ENCODE assay signal across 1 cellular context in genomic region chr17:6712058-6712853, GRCh38.
TF ChIP-seq lines count a peak whose summit lies in the region.

No MANE protein-coding gene starts in this region.

TF ChIP-seq in HepG2, 621 proteins besides CTCF, POLR2A, EP300 and RAD21 (continued from another document and continues in another):
- TF ChIP-seq ZNF407 (CRISPR knock-in tag; IDR thresholded peaks at IDR 0.05; ENCODE audit: not compliant biosample characterization) (no peak), BHLHE40 (IDR thresholded peaks at IDR 0.05; ENCODE audit: low read length) (no peak), HNRNPK (IDR thresholded peaks at IDR 0.05; ENCODE audit: low read depth, low read length, poor library complexity, severe bottlenecking) (no peak), HMGXB3 (CRISPR knock-in tag; IDR thresholded peaks at IDR 0.05; ENCODE audit: borderline replicate concordance) (0 out of 2 replicates have a peak, but pooled peaks have one; percentile 48), FOXP1 (IDR thresholded peaks at IDR 0.05) (no peak), FOXP1 (CRISPR knock-in tag; IDR thresholded peaks at IDR 0.05) (no peak), MXD3 (CRISPR knock-in tag; IDR thresholded peaks at IDR 0.05) (no peak), SIN3B (IDR thresholded peaks at IDR 0.05; ENCODE audit: low read length) (no peak), ZNF616 (CRISPR knock-in tag; IDR thresholded peaks at IDR 0.05; ENCODE audit: low read depth) (no peak), CSRNP1 (CRISPR knock-in tag; IDR thresholded peaks at IDR 0.05) (no peak), YEATS2 (CRISPR knock-in tag; IDR thresholded peaks at IDR 0.05; ENCODE audit: borderline replicate concordance) (no peak), ZBTB7B (CRISPR knock-in tag; IDR thresholded peaks at IDR 0.05) (peak; percentile 63; the same call in 1 of the 2 replicates), MED8 (CRISPR knock-in tag; IDR thresholded peaks at IDR 0.05; ENCODE audit: insufficient replicate concordance) (no peak), DR1 (CRISPR knock-in tag; IDR thresholded peaks at IDR 0.05) (no peak), ZSCAN31 (CRISPR knock-in tag; IDR thresholded peaks at IDR 0.05; ENCODE audit: low read depth) (no peak; the same call in 1 of the 2 replicates), GLI4 (CRISPR knock-in tag; IDR thresholded peaks at IDR 0.05; ENCODE audit: borderline replicate concordance) (peak; percentile 57; the same call in 1 of the 2 replicates), ZBTB38 (CRISPR knock-in tag; IDR thresholded peaks at IDR 0.05) (0 out of 2 replicates have a peak, but pooled peaks have one; percentile 18), ZGPAT (CRISPR knock-in tag; IDR thresholded peaks at IDR 0.05) (peak; percentile 5; the same call in 1 of the 2 replicates), ZBED4 (CRISPR knock-in tag; IDR thresholded peaks at IDR 0.05; ENCODE audit: borderline replicate concordance) (0 out of 2 replicates have a peak, but pooled peaks have one; percentile 35), SP140L (CRISPR knock-in tag; IDR thresholded peaks at IDR 0.05; ENCODE audit: borderline replicate concordance) (no peak), ZBTB7A (CRISPR knock-in tag; IDR thresholded peaks at IDR 0.05) (peak; percentile 50; the same call in 1 of the 2 replicates), HNF1B (CRISPR knock-in tag; IDR thresholded peaks at IDR 0.05) (no peak; the same call in 1 of the 2 replicates), MED13 (CRISPR knock-in tag; IDR thresholded peaks at IDR 0.05) (0 out of 2 replicates have a peak, but pooled peaks have one; percentile 30), HDAC2 (CRISPR knock-in tag; IDR thresholded peaks at IDR 0.05) (peak; percentile 68), ZNF232 (CRISPR knock-in tag; IDR thresholded peaks at IDR 0.05; ENCODE audit: borderline replicate concordance) (no peak), HMGA1 (CRISPR knock-in tag; conservative IDR thresholded peaks at IDR 0.05) (no peak), ZNF34 (CRISPR knock-in tag; IDR thresholded peaks at IDR 0.05; ENCODE audit: borderline replicate concordance) (peak; percentile 60), JDP2 (CRISPR knock-in tag; IDR thresholded peaks at IDR 0.05; ENCODE audit: borderline replicate concordance) (no peak), GATAD2A (CRISPR knock-in tag; IDR thresholded peaks at IDR 0.05) (peak; percentile 64; the same call in 1 of the 2 replicates), BRD4 (CRISPR knock-in tag; IDR thresholded peaks at IDR 0.05) (0 out of 2 replicates have a peak, but pooled peaks have one; percentile 24), TEF (CRISPR knock-in tag; IDR thresholded peaks at IDR 0.05) (no peak), XBP1 (CRISPR knock-in tag; IDR thresholded peaks at IDR 0.05) (no peak), PTBP1 (IDR thresholded peaks at IDR 0.05; ENCODE audit: low read depth, low read length, poor library complexity, severe bottlenecking) (no peak)
